In the genomic region with DNA sequence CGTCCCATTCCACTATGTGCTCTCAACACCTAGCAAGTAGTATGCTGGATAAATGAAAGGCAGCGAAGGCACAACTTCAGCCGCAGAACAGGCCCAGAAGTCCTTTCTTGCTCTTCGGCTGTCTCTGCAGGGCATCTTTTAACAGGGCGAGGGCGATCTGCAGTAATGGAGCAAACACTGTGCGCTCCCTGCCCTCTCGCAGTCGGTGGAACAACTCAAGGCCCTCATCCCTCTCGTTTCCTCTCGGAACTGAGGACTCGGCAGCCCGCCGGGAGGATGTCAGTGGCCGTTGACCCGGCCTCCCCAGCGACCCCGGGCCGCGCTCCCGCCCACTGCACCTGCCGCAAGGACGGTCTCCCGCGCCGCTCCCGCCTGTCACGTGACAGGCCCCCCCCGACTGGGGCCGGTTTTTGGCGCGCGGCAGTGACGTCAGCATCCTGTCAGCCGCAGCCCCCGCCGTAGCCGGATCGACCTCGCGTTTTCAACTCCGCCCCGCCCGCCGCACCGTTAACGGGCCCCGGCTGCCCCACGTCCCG, we compare ENCODE assay signal across 8 cellular contexts.
DNase-seq lines count a peak whose midpoint lies in the region; ATAC-seq and TF ChIP-seq lines count a peak whose summit lies in the region.

No MANE protein-coding gene starts in this region.

- CTCF ChIA-PET in HEK293T (lab: Yijun Ruan, JAX) = no interaction called here

- peak overlapping the region; percentile 94 for H3K4me3 ChIP-seq in retinal pigment epithelial cell (ENCODE audit: low read length)

- DNase-seq in DMS79 (lab: John Stamatoyannopoulos, UW) (peak; percentile 36), HEK293T (ENCODE audit: extremely low spot score) (peak; percentile 85), NCI-H1694 (lab: John Stamatoyannopoulos, UW) (peak; percentile 32), T1000 (lab: John Stamatoyannopoulos, UW) (peak; percentile 58), astrocyte of the hippocampus (ENCODE audit: low read depth, low spot score) (peak; percentile 92), hippocampal formation (lab: John Stamatoyannopoulos, UW) (peak; percentile 82 to 83), retinal pigment epithelial cell (ENCODE audit: low read depth) (peak; percentile 16)

- no peak for ATAC-seq in HG03442 (IDR thresholded peaks at IDR 0.05; ENCODE audit: unreplicated experiment)

- POLR2A ChIA-PET in HEK293T (lab: Yijun Ruan, JAX) = interaction anchor here (2.6 kb wide), 1 partner anchor 33 kb away, joined by 11 read pairs; the partner anchor contains the start of gene HABP4

- peak; percentile 13 for TF ChIP-seq CTCF in retinal pigment epithelial cell (conservative IDR thresholded peaks at IDR 0.05; ENCODE audit: low read depth, low read length)

TF ChIP-seq in HEK293T, 16 proteins besides CTCF, POLR2A, EP300 and RAD21:
- TF ChIP-seq L3MBTL2 (conservative IDR thresholded peaks at IDR 0.05) (peak; percentile 61), BHLHE40 (IDR thresholded peaks at IDR 0.05; ENCODE audit: borderline replicate concordance) (no peak), ELF4 (IDR thresholded peaks at IDR 0.05) (no peak), FOXM1 (IDR thresholded peaks at IDR 0.05; ENCODE audit: borderline replicate concordance) (peak; percentile 88; the same call in 1 of the 2 replicates), CTBP1 (IDR thresholded peaks at IDR 0.05; ENCODE audit: borderline replicate concordance) (no peak), SP1 (IDR thresholded peaks at IDR 0.05) (no peak)
- TF ChIP-seq, protein P1, sequence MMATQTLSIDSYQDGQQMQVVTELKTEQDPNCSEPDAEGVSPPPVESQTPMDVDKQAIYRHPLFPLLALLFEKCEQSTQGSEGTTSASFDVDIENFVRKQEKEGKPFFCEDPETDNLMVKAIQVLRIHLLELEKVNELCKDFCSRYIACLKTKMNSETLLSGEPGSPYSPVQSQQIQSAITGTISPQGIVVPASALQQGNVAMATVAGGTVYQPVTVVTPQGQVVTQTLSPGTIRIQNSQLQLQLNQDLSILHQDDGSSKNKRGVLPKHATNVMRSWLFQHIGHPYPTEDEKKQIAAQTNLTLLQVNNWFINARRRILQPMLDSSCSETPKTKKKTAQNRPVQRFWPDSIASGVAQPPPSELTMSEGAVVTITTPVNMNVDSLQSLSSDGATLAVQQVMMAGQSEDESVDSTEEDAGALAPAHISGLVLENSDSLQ (IDR thresholded peaks at IDR 0.05) = no peak
TF ChIP-seq in HEK293T: peak in this region for 2.

Comparison
In these comparisons a context has a peak if more than half of its experiments do, and no peak if none do; other contexts are left out.
1. DNase-seq: peak in every context shown above with its lines; median percentile 92 in astrocyte of the hippocampus; 85 in HEK293T; 82 in hippocampal formation; 58 in T1000; 36 in DMS79; 32 in NCI-H1694; 16 in retinal pigment epithelial cell.